ENCODE assay signal across 28 cellular contexts in the genomic region with DNA sequence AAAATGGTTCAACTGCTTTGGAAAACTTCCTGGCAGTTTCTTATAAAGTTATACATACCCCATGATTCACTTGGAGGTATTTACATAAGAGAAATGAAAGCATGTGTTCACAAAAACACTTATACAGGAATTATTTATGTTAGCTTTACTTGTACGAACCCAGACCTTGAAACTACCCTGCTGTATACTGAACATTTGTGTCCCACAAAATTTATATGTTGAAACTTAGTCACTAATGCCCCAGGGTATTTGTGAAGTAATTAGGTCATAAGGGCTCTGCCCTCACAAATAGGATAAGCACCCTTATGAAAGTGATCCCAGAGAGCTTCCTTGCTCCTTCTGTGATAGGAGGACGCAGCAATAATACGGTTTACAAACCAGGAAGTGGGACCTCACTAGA. TPM values are rescaled to one million over a fixed set of nuclear protein-coding genes. Genes with fewer than 3 reads are reported as not detected.
DNase-seq lines count a peak whose midpoint lies in the region; FAIRE-seq and TF ChIP-seq lines count a peak whose summit lies in the region.
"Had no signal": no experiment of that assay in that cellular context is flagged by ENCODE, and none has a peak within 500 bp of the region (broad histone marks: within the 10 kb centered on the region; RNA-seq: fewer than 3 reads in every experiment).

No MANE protein-coding gene starts in this region.

- H3K4me1 Mint-ChIP-seq in endothelial cell (ENCODE audit: unreplicated experiment): peaks cover 3% of the 10 kb centered on the region

- DNase-seq in EL (peak; percentile 40), NB4 (ENCODE audit: low read depth) (peak; percentile 10), bronchial epithelial cell (ENCODE audit: low read depth) (peak; percentile 79), islet precursor cell (peak; percentile 47), HuH-7 (ENCODE audit: low spot score) (no peak), endothelial cell (ENCODE audit: low spot score) (no peak), G401 (ENCODE audit: low spot score) (no peak), caudate nucleus (lab: John Stamatoyannopoulos, UW) (no peak)
- DNase-seq: activated CD4-positive, alpha-beta T cell treated with anti-CD3 and anti-CD28 coated beads, Interleukin-2, amount 50 U/mL, for 48 hours; activated effector memory CD4-positive, alpha-beta T cell treated with anti-CD3 and anti-CD28 coated beads, Interleukin-2, amount 50 U/mL, for 16 hours; activated naive CD8-positive, alpha-beta T cell treated with anti-CD3 and anti-CD28 coated beads, Interleukin-2, amount 50 U/mL, for 24 hours; HCEC 1CT; NCI-H1930; NCI-H446 treated with DMSO at 0.1 percent for 48 hours; RPMI8226; stimulated activated CD4-positive, alpha-beta T cell treated with anti-CD3 and anti-CD28 coated beads, Interleukin-2, amount 100 ng/mL, for 48 hours; stimulated activated naive CD4-positive, alpha-beta T cell; WERI-Rb-1 had no signal

- H3K9me3 Mint-ChIP-seq in endothelial cell (ENCODE audit: unreplicated experiment): no peaks in the 10 kb centered on the region
- H3K9me3 Mint-ChIP-seq: activated naive CD8-positive, alpha-beta T cell treated with anti-CD3 and anti-CD28 coated beads, Interleukin-2, amount 50 U/mL, for 24 hours had no signal

- H3K27ac ChIP-seq in caudate nucleus (ENCODE audit: low read depth, low read length): no peak overlapping the region
- H3K27ac ChIP-seq: SK-N-MC, skin epidermis, thoracic aorta, WERI-Rb-1 had no signal

- H3K27me3 Mint-ChIP-seq in endothelial cell (ENCODE audit: unreplicated experiment): no peaks in the 10 kb centered on the region
- H3K27me3 Mint-ChIP-seq: activated naive CD8-positive, alpha-beta T cell treated with anti-CD3 and anti-CD28 coated beads, Interleukin-2, amount 50 U/mL, for 24 hours had no signal

- no peak for TF ChIP-seq POLR2A in NB4 (IDR thresholded peaks at IDR 0.05; ENCODE audit: extremely low read depth, insufficient read length)

- H3K36me3 ChIP-seq in bronchial epithelial cell (ENCODE audit: control insufficient read depth, insufficient read depth, low read length): no peaks in the 10 kb centered on the region
- H3K36me3 ChIP-seq: WERI-Rb-1 had no signal

- TF ChIP-seq CTCF in NB4 (IDR thresholded peaks at IDR 0.05; ENCODE audit: low read depth, low read length) (no peak), bronchial epithelial cell (IDR thresholded peaks at IDR 0.05; ENCODE audit: insufficient read depth, low read length, severe bottlenecking) (no peak), endothelial cell (IDR thresholded peaks at IDR 0.05; ENCODE audit: unreplicated experiment) (no peak)

- H3K27ac Mint-ChIP-seq in endothelial cell (ENCODE audit: unreplicated experiment): no peak overlapping the region
- H3K27ac Mint-ChIP-seq: activated naive CD8-positive, alpha-beta T cell treated with anti-CD3 and anti-CD28 coated beads, Interleukin-2, amount 50 U/mL, for 24 hours had no signal

- in situ Hi-C loops in G401 (cut with HindIII; ENCODE audit: low sequenced_read_pairs): no loop called here

- no peak for FAIRE-seq in bronchial epithelial cell (lab: Jason Lieb, UNC)
- FAIRE-seq: endometrium, frontal cortex, G401.6, K562 had no signal

- H3K4me3 Mint-ChIP-seq in endothelial cell (ENCODE audit: unreplicated experiment): no peak overlapping the region
- H3K4me3 Mint-ChIP-seq: activated naive CD8-positive, alpha-beta T cell treated with anti-CD3 and anti-CD28 coated beads, Interleukin-2, amount 50 U/mL, for 24 hours had no signal

- H3K4me3 ChIP-seq in NB4 (ENCODE audit: low read depth, low read length) (no peak overlapping the region), bronchial epithelial cell (ENCODE audit: low read depth, low read length) (no peak overlapping the region)
- H3K4me3 ChIP-seq: K562, lung, SK-N-MC, skin epidermis, thoracic aorta had no signal

- no peaks in the 10 kb centered on the region for H3K27me3 ChIP-seq in bronchial epithelial cell (ENCODE audit: control insufficient read depth, insufficient read depth, low read length)

- no peaks in the 10 kb centered on the region for H3K36me3 Mint-ChIP-seq in endothelial cell (ENCODE audit: low read depth, unreplicated experiment)

RNA-seq across cellular contexts. Expression of a gene that starts 42.7 kb away (rescaled TPM):
- total RNA-seq in bronchial epithelial cell: not detected in 2 replicates
- total RNA-seq in endothelial cell (ENCODE audit: unreplicated experiment): 0.10 TPM
- total RNA-seq in G401 (2014; rRNA removed; shearing (Covaris generic)): not detected in 2 replicates
- total RNA-seq: K562, kidney epithelial cell, pulmonary artery endothelial cell had no signal

Comparison
In these comparisons a context has a peak if more than half of its experiments do, and no peak if none do; other contexts are left out.
1. DNase-seq: peak in EL (single experiment), NB4 (single experiment), bronchial epithelial cell (single experiment) and islet precursor cell (single experiment); none in HuH-7 (single experiment), endothelial cell (single experiment), G401 (single experiment) and caudate nucleus (0 of 61).